ENCODE assay signal across 8 cellular contexts in genomic region chr11:112555491-112556364, GRCh38.
A peak's percentile ranks its signal among the peaks of the same experiment; 100 is the strongest.
DNase-seq lines count a peak whose midpoint lies in the region; TF ChIP-seq lines count a peak whose summit lies in the region.

No MANE protein-coding gene starts in this region.

- no peaks in the 10 kb centered on the region for H3K79me2 ChIP-seq in DOHH2 (ENCODE audit: control insufficient read depth, low read length)

- H3K36me3 ChIP-seq in DOHH2 (ENCODE audit: control insufficient read depth, low read length) = no peaks in the 10 kb centered on the region

- no peak overlapping the region for H3K4me3 ChIP-seq in DOHH2 (ENCODE audit: low read length)

- H3K9me3 ChIP-seq in DOHH2 (ENCODE audit: control insufficient read depth, insufficient read depth, low read length) = no peaks in the 10 kb centered on the region

- H4K20me1 ChIP-seq in DOHH2 (ENCODE audit: control insufficient read depth, insufficient read depth, low read depth, low read length) = no peaks in the 10 kb centered on the region

- no peaks in the 10 kb centered on the region for H3F3A ChIP-seq in DOHH2 (ENCODE audit: control insufficient read depth, insufficient read depth)

- no peaks in the 10 kb centered on the region for H3K9me2 ChIP-seq in DOHH2 (replicated peaks; ENCODE audit: control insufficient read depth, low read length)

- DNase-seq in HT-29 (ENCODE audit: low spot score) (peak; percentile 67), T-helper 22 cell (ENCODE audit: low read depth) (peak; percentile 31), astrocyte of the hippocampus (ENCODE audit: low read depth, low spot score) (peak; percentile 62), iPS-NIHi11 (ENCODE audit: low spot score) (peak; percentile 80), NCI-H2029 treated with DMSO at 0.1 percent for 48 hours (lab: John Stamatoyannopoulos, UW) (no peak), NCI-H524 treated with DMSO at 0.1 percent for 48 hours (lab: John Stamatoyannopoulos, UW) (no peak)
- DNase-seq in stimulated activated CD4-positive, alpha-beta T cell treated with anti-CD3 and anti-CD28 coated beads, Interleukin-1b, Interleukin-23, amount 100 ng/mL, for 1 hour (ENCODE audit: low read depth in 2 of 2) = peak; percentile 33 to 48

- H3K27ac ChIP-seq in DOHH2 (ENCODE audit: low read depth, low read length) = no peak overlapping the region

- TF ChIP-seq CTCF in DOHH2 (IDR thresholded peaks at IDR 0.05; ENCODE audit: low read depth, low read length, poor library complexity, severe bottlenecking) = peak; percentile 78

- H3K4me2 ChIP-seq in DOHH2 (ENCODE audit: low read length) = no peak overlapping the region

- H3K4me1 ChIP-seq in DOHH2 (ENCODE audit: control insufficient read depth, low read length) = no peaks in the 10 kb centered on the region

- H3K27me3 ChIP-seq in DOHH2 (ENCODE audit: control insufficient read depth, low read length) = no peaks in the 10 kb centered on the region

Comparison
In these comparisons a context has a peak if more than half of its experiments do, and no peak if none do; other contexts are left out.
1. DNase-seq: peak in HT-29 (single experiment), T-helper 22 cell (single experiment), astrocyte of the hippocampus (single experiment), iPS-NIHi11 (single experiment) and stimulated activated CD4-positive, alpha-beta T cell treated with anti-CD3 and anti-CD28 coated beads, Interleukin-1b, Interleukin-23, amount 100 ng/mL, for 1 hour (2 of 2); none in NCI-H2029 treated with DMSO at 0.1 percent for 48 hours (single experiment) and NCI-H524 treated with DMSO at 0.1 percent for 48 hours (single experiment).